8 cellular contexts compared by ENCODE assay signal in genomic region chr11:123577081-123577598, GRCh38.
A peak's percentile ranks its signal among the peaks of the same experiment; 100 is the strongest.
DNase-seq lines count a peak whose midpoint lies in the region; ATAC-seq and TF ChIP-seq lines count a peak whose summit lies in the region.

No MANE protein-coding gene starts in this region.

- no peaks in the 10 kb centered on the region for H4K20me1 ChIP-seq in PC-3 (ENCODE audit: low read length)
- H4K20me1 ChIP-seq in neural cell (ENCODE audit: insufficient read depth), result no peaks in the 10 kb centered on the region

- H3K27ac ChIP-seq in PC-3 (ENCODE audit: low read length) (no peak overlapping the region), neural cell (ENCODE audit: low read length) (no peak overlapping the region), substantia nigra (ENCODE audit: low read depth, low read length, poor library complexity, severe bottlenecking) (no peak overlapping the region)

- CTCF ChIA-PET in PC-3 (lab: Charles Lee), result interaction anchor here (1.0 to 1.2 kb wide), 2 partner anchors 14 to 73 kb away, joined by 3 to 4 read pairs; no protein-coding TSS in a partner anchor

- no peak overlapping the region for H3K9ac ChIP-seq in PC-3 (ENCODE audit: low read length)
- H3K9ac ChIP-seq in neural cell (ENCODE audit: low read length), result no peak overlapping the region

- no peaks in the 10 kb centered on the region for H3K9me2 ChIP-seq in PC-3 (replicated peaks; ENCODE audit: low read length)
- H3K9me2 ChIP-seq in neural cell (ENCODE audit: insufficient read depth, low read length), result no peaks in the 10 kb centered on the region

- no peak overlapping the region for H3K4me3 ChIP-seq in GM12875 (ENCODE audit: low read depth, low read length)
- H3K4me3 ChIP-seq in PC-3 (ENCODE audit: low read length), result no peak overlapping the region
- no peak overlapping the region for H3K4me3 ChIP-seq in neural cell (ENCODE audit: low read length)

- peak; percentile 72 for TF ChIP-seq RAD21 in neural cell (conservative IDR thresholded peaks at IDR 0.05)

- H2AFZ ChIP-seq in PC-3 (ENCODE audit: low read length) (no peak overlapping the region), neural cell (ENCODE audit: low read depth, low read length) (no peak overlapping the region)

- POLR2A ChIA-PET in PC-3 (lab: Charles Lee; ENCODE audit: unreplicated experiment), result no interaction called here

- intact Hi-C loops in PC-3 (cut with micrococcal nuclease), result loop anchor here (1.0 kb wide), 1 partner anchor 66 kb away; no protein-coding TSS in a partner anchor

- H3K27me3 ChIP-seq in PC-3 (ENCODE audit: low read length), result no peaks in the 10 kb centered on the region
- H3K27me3 ChIP-seq in neural cell (ENCODE audit: insufficient read depth, low read depth, low read length), result no peaks in the 10 kb centered on the region

- H3K4me2 ChIP-seq in PC-3 (ENCODE audit: low read length) (no peak overlapping the region), neural cell (ENCODE audit: low read length) (no peak overlapping the region)

- ATAC-seq in HG03139 (IDR thresholded peaks at IDR 0.05; ENCODE audit: unreplicated experiment) (peak; percentile 60), PC-3 (peak; percentile 29)

- 0 out of 2 replicates have a peak, but pooled peaks cover 3% of the 10 kb centered on the region for H3K4me1 ChIP-seq in PC-3 (ENCODE audit: insufficient read depth, low read length)

- H3K79me2 ChIP-seq in PC-3 (ENCODE audit: low read length) (no peaks in the 10 kb centered on the region), neural cell (replicated peaks; ENCODE audit: insufficient read depth, low read length) (no peaks in the 10 kb centered on the region)

- DNase-seq in A172 (ENCODE audit: low spot score) (peak; percentile 10), PC-3 (peak; percentile 77), fibroblast of gingiva (ENCODE audit: low read depth) (peak; percentile 26), substantia nigra (lab: John Stamatoyannopoulos, UW) (peak in 38 of 49 donors; percentile 12 to 89 (median 63))
- peak; percentile 40 to 49 for DNase-seq in activated T-helper 1 cell treated with anti-CD3 and anti-CD28 coated beads, Interleukin-2, amount 50 U/mL, for 16 hours (ENCODE audit: low read depth in 1 of 2, low spot score in 1 of 2)

- no peak for TF ChIP-seq EP300 in neural cell (conservative IDR thresholded peaks at IDR 0.05; ENCODE audit: poor library complexity, severe bottlenecking)

- H3K9me3 ChIP-seq in PC-3 (ENCODE audit: low read length), result no peaks in the 10 kb centered on the region
- H3K9me3 ChIP-seq in neural cell (ENCODE audit: low read length), result no peaks in the 10 kb centered on the region

- H3K36me3 ChIP-seq in PC-3 (ENCODE audit: low read depth, low read length) (peaks cover 3% of the 10 kb centered on the region; the same call in 1 of the 2 replicates), neural cell (ENCODE audit: insufficient read depth, low read length) (no peaks in the 10 kb centered on the region)

- H3F3A ChIP-seq in PC-3 (ENCODE audit: low read length, unreplicated experiment) (no peaks in the 10 kb centered on the region), neural cell (ENCODE audit: insufficient read depth, low read length, poor library complexity, severe bottlenecking) (no peaks in the 10 kb centered on the region)

- BruUV-seq in PC-3 (replicated peaks; lab: Mats Ljungman, UMichigan), result no TSS peak

- TF ChIP-seq CTCF in GM12875 (IDR thresholded peaks at IDR 0.05; ENCODE audit: borderline replicate concordance, insufficient read depth, low read depth, low read length) (peak; percentile 95), PC-3 (conservative IDR thresholded peaks at IDR 0.05; ENCODE audit: low read depth, low read length) (peak; percentile 93), neural cell (IDR thresholded peaks at IDR 0.05; ENCODE audit: poor library complexity, severe bottlenecking) (peak; percentile 81)

TF ChIP-seq in neural cell, 6 proteins besides CTCF, POLR2A, EP300 and RAD21:
- TF ChIP-seq MXI1 (conservative IDR thresholded peaks at IDR 0.05; ENCODE audit: poor library complexity, severe bottlenecking) (no peak), EZH2 (IDR thresholded peaks at IDR 0.05; ENCODE audit: borderline replicate concordance, insufficient read depth, low read length, poor library complexity, severe bottlenecking) (no peak), SMC3 (conservative IDR thresholded peaks at IDR 0.05; ENCODE audit: poor library complexity) (peak; percentile 79), TAF1 (IDR thresholded peaks at IDR 0.05; ENCODE audit: low read depth) (no peak), POLR2AphosphoS5 (IDR thresholded peaks at IDR 0.05) (no peak), REST (IDR thresholded peaks at IDR 0.05; ENCODE audit: borderline replicate concordance) (no peak)

Comparison
In these comparisons a context has a peak if more than half of its experiments do, and no peak if none do; other contexts are left out.
1. DNase-seq: peak in every context shown above with its lines; median percentile 77 in PC-3; 63 in substantia nigra; 44 in activated T-helper 1 cell treated with anti-CD3 and anti-CD28 coated beads, Interleukin-2, amount 50 U/mL, for 16 hours; 26 in fibroblast of gingiva; 10 in A172.